In the genomic region with DNA sequence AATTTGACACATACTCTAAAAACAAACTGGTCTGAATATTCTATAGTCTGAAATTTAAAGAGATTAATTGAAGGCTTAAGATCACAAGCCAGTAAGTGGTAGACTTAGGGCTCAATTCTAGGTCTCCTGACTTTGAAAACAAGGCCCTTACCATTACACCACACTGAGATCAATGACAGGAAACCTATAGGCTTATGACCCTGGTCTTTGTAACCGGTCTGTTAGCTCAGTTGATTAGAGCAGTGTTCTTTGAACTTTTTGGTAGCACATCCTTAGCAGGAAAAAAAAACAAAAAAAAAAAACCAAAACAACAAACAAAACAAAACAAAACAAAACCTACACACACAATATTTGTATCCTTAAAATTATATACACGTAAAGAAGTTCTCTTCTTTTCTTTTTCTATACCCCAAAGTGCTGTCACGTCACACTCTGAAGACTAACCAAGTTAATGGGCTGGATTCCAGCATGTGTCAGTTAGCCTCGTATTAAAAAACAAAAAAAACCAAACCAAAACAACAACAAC, we compare ENCODE assay signal across 20 cellular contexts.
"Had no signal": no experiment of that assay in that cellular context is flagged by ENCODE, and none has a peak within 500 bp of the region (broad histone marks: within the 10 kb centered on the region; RNA-seq: fewer than 3 reads in every experiment).

No MANE protein-coding gene starts in this region.

- H3K27ac ChIP-seq: heart left ventricle, lower lobe of right lung, parathyroid adenoma, stomach, vagina had no signal

- H2AFZ ChIP-seq: parathyroid adenoma had no signal

- H3K27ac Mint-ChIP-seq: activated CD4-positive, alpha-beta T cell treated with anti-CD3 and anti-CD28 coated beads, Interleukin-2, amount 10 ng/mL, durations not matched to agents 7 days and 5 days; activated T-helper 1 cell treated with anti-CD3 and anti-CD28 coated beads, Interleukin-12 subunit alpha, Interleukin-12 subunit beta, Interleukin-2, Interleukin-4 antibody, amounts not matched to agents 30 ng/mL and 10 ng/mL and 1 ng/mL, durations not matched to agents 14 hours and 24 hours and 36 hours; brain; nephron had no signal

- H3K4me3 Mint-ChIP-seq: activated CD4-positive, alpha-beta T cell treated with anti-CD3 and anti-CD28 coated beads, Interleukin-2, amount 10 ng/mL, durations not matched to agents 7 days and 5 days; activated T-helper 1 cell treated with anti-CD3 and anti-CD28 coated beads, Interleukin-12 subunit alpha, Interleukin-12 subunit beta, Interleukin-2, Interleukin-4 antibody, amounts not matched to agents 30 ng/mL and 10 ng/mL and 1 ng/mL, durations not matched to agents 14 hours and 24 hours and 36 hours; brain; nephron had no signal

- H3K9me3 Mint-ChIP-seq: activated CD4-positive, alpha-beta T cell treated with anti-CD3 and anti-CD28 coated beads, Interleukin-2, amount 10 ng/mL, durations not matched to agents 7 days and 5 days; activated T-helper 1 cell treated with anti-CD3 and anti-CD28 coated beads, Interleukin-12 subunit alpha, Interleukin-12 subunit beta, Interleukin-2, Interleukin-4 antibody, amounts not matched to agents 30 ng/mL and 10 ng/mL and 1 ng/mL, durations not matched to agents 14 hours and 24 hours and 36 hours; brain had no signal

- H3K27me3 Mint-ChIP-seq: activated CD4-positive, alpha-beta T cell treated with anti-CD3 and anti-CD28 coated beads, Interleukin-2, amount 10 ng/mL, durations not matched to agents 7 days and 5 days; brain had no signal

- H3K36me3 ChIP-seq: vagina had no signal

- ATAC-seq: heart left ventricle, lower lobe of right lung had no signal

- DNase-seq: activated CD4-positive, alpha-beta T cell treated with anti-CD3 and anti-CD28 coated beads, Interleukin-2, amount 10 ng/mL, durations not matched to agents 7 days and 5 days; activated T-cell treated with anti-CD3 and anti-CD28 coated beads for 4 hours; anterior cingulate cortex; caudate nucleus; heart left ventricle; lower lobe of right lung; stimulated activated CD4-positive, alpha-beta T cell treated with anti-CD3 and anti-CD28 coated beads, Interleukin-12 subunit alpha, Interleukin-12 subunit beta, amount 100 ng/mL, for 4 hours; stimulated activated CD4-positive, alpha-beta T cell treated with anti-CD3 and anti-CD28 coated beads, Interleukin-2, amount 100 ng/mL, for 24 hours; stomach; T-helper 1 cell; T1000; trophoblast cell had no signal

- H3K9me3 ChIP-seq: heart left ventricle, lower lobe of right lung, stomach, vagina had no signal

- H3K9ac ChIP-seq: parathyroid adenoma had no signal

- H3K4me1 Mint-ChIP-seq: brain had no signal

- FAIRE-seq: colon, endometrium, frontal cortex had no signal

- H3K4me1 ChIP-seq: parathyroid adenoma, vagina had no signal

- H3K27me3 ChIP-seq: stomach, vagina had no signal

- H3K4me3 ChIP-seq: heart left ventricle, lower lobe of right lung, stomach, vagina had no signal
